Comparison of ENCODE assay signal across 12 cellular contexts in the genomic region with DNA sequence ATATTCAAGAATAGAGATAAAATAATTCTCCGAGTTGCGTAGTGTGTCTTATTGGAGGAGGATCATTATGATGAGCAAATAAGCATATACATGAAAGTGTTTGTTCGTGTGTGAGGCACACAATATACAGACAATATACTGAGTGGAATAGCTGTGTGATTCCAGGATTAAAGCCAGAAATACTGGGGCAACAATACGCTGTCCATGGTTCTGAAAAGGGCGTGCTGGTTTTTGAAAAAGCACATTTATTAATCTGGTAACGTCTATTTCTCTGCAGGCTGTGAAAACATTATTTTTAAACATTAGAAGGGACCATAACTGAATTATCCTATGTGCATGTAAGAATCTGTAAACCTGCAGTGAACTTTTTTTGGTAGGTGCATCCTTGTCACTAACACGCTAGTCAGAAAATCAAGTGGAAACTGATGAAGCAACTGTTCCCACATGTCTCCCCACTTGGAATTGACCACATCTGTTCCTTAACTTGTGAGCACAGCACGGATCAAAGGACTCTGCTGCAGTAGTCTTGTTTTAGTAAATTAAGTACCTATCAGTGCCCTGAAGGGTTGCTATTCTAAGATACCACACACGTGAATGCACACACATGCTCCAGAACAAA.
DNase-seq lines count a peak whose midpoint lies in the region; ATAC-seq and TF ChIP-seq lines count a peak whose summit lies in the region.
"Had no signal": no experiment of that assay in that cellular context is flagged by ENCODE, and none has a peak within 500 bp of the region (broad histone marks: within the 10 kb centered on the region; RNA-seq: fewer than 3 reads in every experiment).

No MANE protein-coding gene starts in this region.

- ATAC-seq in GM18520 (IDR thresholded peaks at IDR 0.05; ENCODE audit: unreplicated experiment) (no peak), GM21723 (IDR thresholded peaks at IDR 0.05; ENCODE audit: unreplicated experiment) (no peak), HG02610 (IDR thresholded peaks at IDR 0.05; ENCODE audit: unreplicated experiment) (no peak)

- H3K27me3 ChIP-seq in adipocyte (replicated peaks; ENCODE audit: control insufficient read depth, insufficient read depth, low read length), result no peaks in the 10 kb centered on the region
- H3K27me3 ChIP-seq: tibial nerve had no signal

- TF ChIP-seq EP300 in Ishikawa (IDR thresholded peaks at IDR 0.05; ENCODE audit: borderline replicate concordance), result no peak

- H3K9me3 ChIP-seq in adipocyte (ENCODE audit: control insufficient read depth, low read length), result no peaks in the 10 kb centered on the region
- H3K9me3 ChIP-seq: tibial nerve had no signal

- no peak overlapping the region for H3K4me3 ChIP-seq in adipocyte (ENCODE audit: low read length)
- H3K4me3 ChIP-seq: tibial nerve had no signal

- no peaks in the 10 kb centered on the region for H3K4me1 ChIP-seq in adipocyte (ENCODE audit: control insufficient read depth, insufficient read depth, low read length)
- H3K4me1 ChIP-seq: tibial nerve had no signal

- no peak for TF ChIP-seq RAD21 in Ishikawa (IDR thresholded peaks at IDR 0.05; ENCODE audit: low read depth)

- no peaks in the 10 kb centered on the region for H3K36me3 ChIP-seq in adipocyte (ENCODE audit: control insufficient read depth, insufficient read depth, low read length, severe bottlenecking)
- H3K36me3 ChIP-seq: tibial nerve had no signal

- DNase-seq in AG08396 (ENCODE audit: low spot score) (peak; percentile 28), adipocyte (ENCODE audit: low read depth) (peak; percentile 62), iris pigment epithelial cell (ENCODE audit: low read depth) (peak; percentile 30), SIG-M5 treated with dmso at 0.1 percent for 504 hours (lab: John Stamatoyannopoulos, UW; ENCODE audit: unreplicated experiment) (no peak)
- DNase-seq: mammary epithelial cell, NCI-H345, SW 1271 had no signal

- H3K9ac ChIP-seq in adipocyte (ENCODE audit: low read length), result no peak overlapping the region

TF ChIP-seq in Ishikawa, 13 proteins besides CTCF, POLR2A, EP300 and RAD21:
- TF ChIP-seq, protein P1, sequence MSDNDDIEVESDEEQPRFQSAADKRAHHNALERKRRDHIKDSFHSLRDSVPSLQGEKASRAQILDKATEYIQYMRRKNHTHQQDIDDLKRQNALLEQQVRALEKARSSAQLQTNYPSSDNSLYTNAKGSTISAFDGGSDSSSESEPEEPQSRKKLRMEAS (IDR thresholded peaks at IDR 0.05), result no peak
- TF ChIP-seq, protein P2, sequence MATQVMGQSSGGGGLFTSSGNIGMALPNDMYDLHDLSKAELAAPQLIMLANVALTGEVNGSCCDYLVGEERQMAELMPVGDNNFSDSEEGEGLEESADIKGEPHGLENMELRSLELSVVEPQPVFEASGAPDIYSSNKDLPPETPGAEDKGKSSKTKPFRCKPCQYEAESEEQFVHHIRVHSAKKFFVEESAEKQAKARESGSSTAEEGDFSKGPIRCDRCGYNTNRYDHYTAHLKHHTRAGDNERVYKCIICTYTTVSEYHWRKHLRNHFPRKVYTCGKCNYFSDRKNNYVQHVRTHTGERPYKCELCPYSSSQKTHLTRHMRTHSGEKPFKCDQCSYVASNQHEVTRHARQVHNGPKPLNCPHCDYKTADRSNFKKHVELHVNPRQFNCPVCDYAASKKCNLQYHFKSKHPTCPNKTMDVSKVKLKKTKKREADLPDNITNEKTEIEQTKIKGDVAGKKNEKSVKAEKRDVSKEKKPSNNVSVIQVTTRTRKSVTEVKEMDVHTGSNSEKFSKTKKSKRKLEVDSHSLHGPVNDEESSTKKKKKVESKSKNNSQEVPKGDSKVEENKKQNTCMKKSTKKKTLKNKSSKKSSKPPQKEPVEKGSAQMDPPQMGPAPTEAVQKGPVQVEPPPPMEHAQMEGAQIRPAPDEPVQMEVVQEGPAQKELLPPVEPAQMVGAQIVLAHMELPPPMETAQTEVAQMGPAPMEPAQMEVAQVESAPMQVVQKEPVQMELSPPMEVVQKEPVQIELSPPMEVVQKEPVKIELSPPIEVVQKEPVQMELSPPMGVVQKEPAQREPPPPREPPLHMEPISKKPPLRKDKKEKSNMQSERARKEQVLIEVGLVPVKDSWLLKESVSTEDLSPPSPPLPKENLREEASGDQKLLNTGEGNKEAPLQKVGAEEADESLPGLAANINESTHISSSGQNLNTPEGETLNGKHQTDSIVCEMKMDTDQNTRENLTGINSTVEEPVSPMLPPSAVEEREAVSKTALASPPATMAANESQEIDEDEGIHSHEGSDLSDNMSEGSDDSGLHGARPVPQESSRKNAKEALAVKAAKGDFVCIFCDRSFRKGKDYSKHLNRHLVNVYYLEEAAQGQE (IDR thresholded peaks at IDR 0.05; ENCODE audit: low read depth), result peak; percentile 89
